Comparison of ENCODE assay signal across 21 cellular contexts in genomic region chr1:161219078-161219892, GRCh38. TPM values are rescaled to one million over a fixed set of nuclear protein-coding genes. Genes with fewer than 3 reads are reported as not detected.
A peak's percentile ranks its signal among the peaks of the same experiment; 100 is the strongest.
DNase-seq lines count a peak whose midpoint lies in the region; ATAC-seq, FAIRE-seq and TF ChIP-seq lines count a peak whose summit lies in the region.
"Had no signal": no experiment of that assay in that cellular context is flagged by ENCODE, and none has a peak within 500 bp of the region (broad histone marks: within the 10 kb centered on the region; RNA-seq: fewer than 3 reads in every experiment).

No MANE protein-coding gene starts in this region.

- H3K27me3 ChIP-seq in H1 (replicated peaks in 1 of 4; ENCODE audit: control insufficient read depth in 3 of 4, extremely low read depth in 1 of 4, insufficient read depth in 3 of 4, low read length in 3 of 4), result 0 out of 7 replicates have a peak, but pooled peaks cover 0 to 2% (median 0%) of the 10 kb centered on the region in 4 experiments
- H3K27me3 ChIP-seq in thymus (ENCODE audit: control insufficient read depth, insufficient read depth), result no peaks in the 10 kb centered on the region
- no peaks in the 10 kb centered on the region for H3K27me3 ChIP-seq in colonic mucosa
- H3K27me3 ChIP-seq: SJSA1 had no signal

- H3K14ac ChIP-seq in H1 (ENCODE audit: insufficient read length), result no peak overlapping the region

- 88% methylated on average over 5 of the region's 5 CpGs; no CpG with 5 or more reads in 1 of the 2 experiments for WGBS in H1 (ENCODE audit: extremely low coverage in 1 of 2, insufficient coverage in 1 of 2, insufficient read length in 1 of 2, insufficient replicate concordance in 2 of 2, low coverage in 1 of 2, low lambda C conversion rate in 2 of 2, missing lambda C conversion rate in 1 of 2), 2 experiments
- 94% methylated on average over 5 of the region's 5 CpGs for WGBS in thymus

- H3K27me3 Mint-ChIP-seq in stimulated activated naive CD8-positive, alpha-beta T cell treated with anti-CD3 and anti-CD28 coated beads, Interleukin-15, Interleukin-2, amounts not matched to agents 100 ng/mL and 50 ng/mL, for 24 hours, result peaks cover 4% of the 10 kb centered on the region
- H3K27me3 Mint-ChIP-seq in naive thymus-derived CD8-positive, alpha-beta T cell, result no peaks in the 10 kb centered on the region

- H3K27ac Mint-ChIP-seq in stimulated activated naive CD8-positive, alpha-beta T cell treated with anti-CD3 and anti-CD28 coated beads, Interleukin-15, Interleukin-2, amounts not matched to agents 100 ng/mL and 50 ng/mL, for 24 hours, result peak overlapping the region; percentile 66
- peak overlapping the region; percentile 90 to 97 (median 96) for H3K27ac Mint-ChIP-seq in naive thymus-derived CD8-positive, alpha-beta T cell

- H3K23ac ChIP-seq in H1 (ENCODE audit: insufficient read length), result no peak overlapping the region

- H3K36me3 Mint-ChIP-seq in stimulated activated naive CD8-positive, alpha-beta T cell treated with anti-CD3 and anti-CD28 coated beads, Interleukin-15, Interleukin-2, amounts not matched to agents 100 ng/mL and 50 ng/mL, for 24 hours (ENCODE audit: low read depth), result peaks cover 10% of the 10 kb centered on the region
- peaks cover 0 to 12% (median 6%) of the 10 kb centered on the region in 3 donors for H3K36me3 Mint-ChIP-seq in naive thymus-derived CD8-positive, alpha-beta T cell

- H2BK15ac ChIP-seq in H1 (ENCODE audit: low read length), result no peak overlapping the region

- peaks cover under 1 to 3% (median 1%) of the 10 kb centered on the region in 4 experiments; a peak in 5 of 8 replicates for H3K36me3 ChIP-seq in H1 (ENCODE audit: control insufficient read depth in 2 of 4, insufficient read depth in 4 of 4, low read length in 3 of 4)
- peaks cover 2% of the 10 kb centered on the region for H3K36me3 ChIP-seq in thymus (ENCODE audit: control insufficient read depth, insufficient read depth)
- H3K36me3 ChIP-seq in colonic mucosa, result no peaks in the 10 kb centered on the region

- no peak overlapping the region for H2BK5ac ChIP-seq in H1 (ENCODE audit: low read depth, low read length)

- no peak overlapping the region for H4K91ac ChIP-seq in H1 (replicated peaks; ENCODE audit: insufficient read length, low read length)

- H2BK12ac ChIP-seq in H1 (ENCODE audit: low read depth, low read length), result no peak overlapping the region

- peaks cover 62% of the 10 kb centered on the region for H3K4me1 Mint-ChIP-seq in stimulated activated naive CD8-positive, alpha-beta T cell treated with anti-CD3 and anti-CD28 coated beads, Interleukin-15, Interleukin-2, amounts not matched to agents 100 ng/mL and 50 ng/mL, for 24 hours (ENCODE audit: low read depth)
- peaks cover 51 to 81% (median 75%) of the 10 kb centered on the region in 4 donors for H3K4me1 Mint-ChIP-seq in naive thymus-derived CD8-positive, alpha-beta T cell

- no peak overlapping the region; a peak in 1 of 4 replicates for H3K4me2 ChIP-seq in H1 (ENCODE audit: insufficient read depth in 1 of 2, low read depth in 2 of 2, low read length in 2 of 2)

- H3K79me2 ChIP-seq in H1 (ENCODE audit: control insufficient read depth in 1 of 2, insufficient read depth in 2 of 2, low read length in 2 of 2), result no peaks in the 10 kb centered on the region

- no peak overlapping the region for H2BK120ac ChIP-seq in H1 (replicated peaks; ENCODE audit: low read depth, low read length)

- TF ChIP-seq POLR2A in H1 (IDR thresholded peaks at IDR 0.05; ENCODE audit: control extremely low read depth in 1 of 2, low read depth in 2 of 2, low read length in 2 of 2), result no peak

- H4K5ac ChIP-seq in H1 (ENCODE audit: insufficient read length, low read depth, low read length), result no peak overlapping the region

- CTCF ChIA-PET in H1 (lab: Charles Lee; ENCODE audit: partially characterized antibody), result interaction anchor here (0.6 to 23.7 kb wide), 13 partner anchors 9 to 931 kb away, joined by 3 to 427 read pairs (median 5); partner anchors contain the start of genes ADAMTS4, NDUFS2 and TOMM40L

- H3K4ac ChIP-seq in H1 (replicated peaks; ENCODE audit: insufficient read length, low read depth, low read length), result no peak overlapping the region

- H3K4me3 Mint-ChIP-seq in stimulated activated naive CD8-positive, alpha-beta T cell treated with anti-CD3 and anti-CD28 coated beads, Interleukin-15, Interleukin-2, amounts not matched to agents 100 ng/mL and 50 ng/mL, for 24 hours, result no peak overlapping the region
- H3K4me3 Mint-ChIP-seq in naive thymus-derived CD8-positive, alpha-beta T cell, result peak overlapping the region in 9 of 10 donors; percentile 25 to 89 (median 81)

- H3K56ac ChIP-seq in H1 (replicated peaks; ENCODE audit: insufficient read length, low read depth, low read length), result no peak overlapping the region

- no peaks in the 10 kb centered on the region for H3K79me1 ChIP-seq in H1 (ENCODE audit: low read depth, low read length)

- POLR2A ChIA-PET in H1 (lab: Charles Lee; ENCODE audit: partially characterized antibody), result interaction anchor here (0.7 to 9.9 kb wide), 7 partner anchors 8 to 71 kb away, joined by 3 to 82 read pairs (median 3); partner anchors contain the start of genes ADAMTS4 and NDUFS2
- POLR2A ChIA-PET in naive thymus-derived CD8-positive, alpha-beta T cell (lab: Charles Lee), result interaction anchor here (0.5 to 15.0 kb wide), 8 partner anchors 9 to 229 kb away, joined by 3 to 231 read pairs (median 5); partner anchors contain the start of genes NDUFS2 and PPOX

- H3K9me3 ChIP-seq in H1 (ENCODE audit: insufficient read depth in 2 of 2, low read depth in 1 of 2, low read length in 1 of 2) (no peaks in the 10 kb centered on the region), thymus (ENCODE audit: control insufficient read depth) (no peaks in the 10 kb centered on the region), colonic mucosa (no peaks in the 10 kb centered on the region)
- H3K9me3 ChIP-seq: SJSA1 had no signal

- no peak overlapping the region for H2AK5ac ChIP-seq in H1 (ENCODE audit: low read depth, low read length)

- no peak for TF ChIP-seq EP300 in H1 (IDR thresholded peaks at IDR 0.05; ENCODE audit: borderline replicate concordance in 1 of 2, low read depth in 2 of 2, low read length in 2 of 2)

- H3K27ac ChIP-seq in H1 (ENCODE audit: low read depth, low read length), result no peak overlapping the region
- H3K27ac ChIP-seq in thymus (ENCODE audit: low read depth), result peak overlapping the region; percentile 37
- H3K27ac ChIP-seq in colonic mucosa, result no peak overlapping the region
- H3K27ac ChIP-seq: RWPE1, SJSA1 had no signal

- peaks cover 0 to 13% (median 0%) of the 10 kb centered on the region in 4 experiments; a peak in 3 of 7 replicates for H3K4me1 ChIP-seq in H1 (replicated peaks in 1 of 4; ENCODE audit: control insufficient read depth in 3 of 4, insufficient read depth in 4 of 4, low read length in 3 of 4)
- no peaks in the 10 kb centered on the region for H3K4me1 ChIP-seq in thymus (ENCODE audit: control insufficient read depth, insufficient read depth, low read length)
- no peaks in the 10 kb centered on the region for H3K4me1 ChIP-seq in colonic mucosa
- H3K4me1 ChIP-seq: SJSA1 had no signal

- no peak for FAIRE-seq in H1 (lab: Jason Lieb, UNC)
- FAIRE-seq: A204.1 had no signal

- no peak overlapping the region for H4K8ac ChIP-seq in H1 (ENCODE audit: extremely low read depth, insufficient read depth, low read length)

- no peak for TF ChIP-seq RAD21 in H1 (IDR thresholded peaks at IDR 0.05 in 1 of 2, conservative IDR thresholded peaks at IDR 0.05 in 1 of 2; ENCODE audit: low read depth in 2 of 2, low read length in 2 of 2)

- 0 out of 2 replicates have a peak overlapping the region, but pooled peaks have one; percentile 19 for H2BK20ac ChIP-seq in H1 (ENCODE audit: low read length)

- H3K4me3 ChIP-seq in H1 (ENCODE audit: extremely low read depth in 1 of 4, insufficient read depth in 2 of 4, low read depth in 3 of 4, low read length in 4 of 4) (no peak overlapping the region), thymus (ENCODE audit: low read length) (no peak overlapping the region), colonic mucosa (no peak overlapping the region)
- H3K4me3 ChIP-seq: SJSA1 had no signal

- no peaks in the 10 kb centered on the region for H3K9me3 Mint-ChIP-seq in stimulated activated naive CD8-positive, alpha-beta T cell treated with anti-CD3 and anti-CD28 coated beads, Interleukin-15, Interleukin-2, amounts not matched to agents 100 ng/mL and 50 ng/mL, for 24 hours
- no peaks in the 10 kb centered on the region for H3K9me3 Mint-ChIP-seq in naive thymus-derived CD8-positive, alpha-beta T cell
- H3K9me3 Mint-ChIP-seq: CD8-positive, alpha-beta memory T cell had no signal

- H2AFZ ChIP-seq in H1 (ENCODE audit: low read length), result no peak overlapping the region

- H3K18ac ChIP-seq in H1 (ENCODE audit: extremely low read depth, low read length), result no peak overlapping the region

- H3K9ac ChIP-seq in H1 (replicated peaks in 1 of 4; ENCODE audit: extremely low read depth in 1 of 4, low read depth in 3 of 4, low read length in 3 of 4) (no peak overlapping the region), colonic mucosa (ENCODE audit: low read depth in 2 of 2, low read length in 2 of 2) (no peak overlapping the region)

- DNase-seq in stimulated activated naive CD8-positive, alpha-beta T cell treated with anti-CD3 and anti-CD28 coated beads, Interleukin-15, Interleukin-2, amounts not matched to agents 100 U/mL and 50 U/mL, for 24 hours, result no peak
- DNase-seq in H1 (ENCODE audit: low read depth in 1 of 2, low spot score in 2 of 2), result no peak
- DNase-seq in naive thymus-derived CD8-positive, alpha-beta T cell, result no peak
- DNase-seq in dermis blood vessel endothelial cell, result no peak
- no peak for DNase-seq in colonic mucosa
- DNase-seq: MV-4-11; NCI-H146; NCI-H2081 treated with DMSO at 0.1 percent for 48 hours; NCI-H345; NCI-H526 treated with DMSO at 0.1 percent for 48 hours; NK-92 treated with Interleukin-12 subunit alpha and Interleukin-12 subunit beta, amount 100 ng/mL, for 24 hours had no signal

- no peaks in the 10 kb centered on the region for H4K20me1 ChIP-seq in H1 (replicated peaks in 1 of 2; ENCODE audit: control insufficient read depth in 1 of 2, insufficient read depth in 2 of 2, low read length in 2 of 2)

- H3K23me2 ChIP-seq in H1 (ENCODE audit: low read depth, low read length), result no peaks in the 10 kb centered on the region

- intact Hi-C loops in colonic mucosa (cut with DNase I), result no loop called here

- TF ChIP-seq CTCF in H1 (IDR thresholded peaks at IDR 0.05; ENCODE audit: control extremely low read depth in 1 of 3, insufficient read depth in 1 of 3, low read depth in 1 of 3, low read length in 3 of 3) (no peak), colonic mucosa (IDR thresholded peaks at IDR 0.05) (no peak)

- ATAC-seq in stimulated activated naive CD8-positive, alpha-beta T cell treated with anti-CD3 and anti-CD28 coated beads, Interleukin-15, Interleukin-2, amounts not matched to agents 100 U/mL and 50 U/mL, for 24 hours, result no peak
- no peak for ATAC-seq in naive thymus-derived CD8-positive, alpha-beta T cell
- no peak for ATAC-seq in GM21786 (IDR thresholded peaks at IDR 0.05; ENCODE audit: unreplicated experiment)
- ATAC-seq: HCT116 had no signal

RNA-seq across cellular contexts. Expression of gene APOA2, which starts 4.1 kb away (rescaled TPM):
- total RNA-seq in H1 (2021; fragmentation: NEBNext Ultra II Directional; extraction: Animal tissue kit (Norgen Biotek cat#: 25700)), result not detected in 2 replicates
- polyA plus RNA-seq in H1 (2011; rRNA removed) (0.41 TPM in 1 of 2 replicates, not detected in the other), thymus (4.9 TPM)
- 3.6 TPM for polyA plus RNA-seq in H1 (2011; cell fraction: cytosol; rRNA removed)
- polyA plus RNA-seq in H1 (2011; cell fraction: nucleus; rRNA removed), result not detected
- 2.0 to 3.1 TPM in 2 of 4 replicates, not detected in the others for polyA plus RNA-seq in H1 (2012, experiment 1 of 2)
- 8.6 TPM for polyA plus RNA-seq in H1 (2012, experiment 2 of 2)
- polyA plus RNA-seq in H1 (2013, experiment 1 of 2), result not detected
- not detected for polyA plus RNA-seq in H1 (2013, experiment 2 of 2)
- polyA minus RNA-seq in H1 (2011; rRNA and poly(A)+ RNA removed), result not detected in 2 replicates
- not detected for polyA minus RNA-seq in H1 (2011; cell fraction: cytosol; rRNA and poly(A)+ RNA removed)
- polyA minus RNA-seq in H1 (2011; cell fraction: nucleus; rRNA and poly(A)+ RNA removed), result not detected
- total RNA-seq in naive thymus-derived CD8-positive, alpha-beta T cell, result not detected
- polyA plus RNA-seq in naive thymus-derived CD8-positive, alpha-beta T cell, result not detected
- total RNA-seq in dermis blood vessel endothelial cell (not detected in 2 replicates), colonic mucosa (1 to 10 TPM in 1 of 2 donors, not detected in 1; 5.1 TPM)
- total RNA-seq: CD8-positive, alpha-beta memory T cell; Daoy; HT-29; SJSA1 had no signal
- polyA plus RNA-seq: CD8-positive, alpha-beta memory T cell had no signal

RNA-seq across cellular contexts. Expression of gene FCER1G, which starts 4.2 kb away (rescaled TPM):
- total RNA-seq in H1 (2021; fragmentation: NEBNext Ultra II Directional; extraction: Animal tissue kit (Norgen Biotek cat#: 25700)), result 0.86 TPM in 1 of 2 replicates, not detected in the other
- 0.85 and 1.6 TPM in 2 replicates for polyA plus RNA-seq in H1 (2011; rRNA removed)
- 0.43 TPM for polyA plus RNA-seq in H1 (2011; cell fraction: cytosol; rRNA removed)
- 0.66 TPM for polyA plus RNA-seq in H1 (2011; cell fraction: nucleus; rRNA removed)
- 0.40 to 0.58 TPM (median 0.48 TPM) in 3 of 4 replicates, not detected in the other for polyA plus RNA-seq in H1 (2012, experiment 1 of 2)
- 0.93 TPM for polyA plus RNA-seq in H1 (2012, experiment 2 of 2)
- polyA plus RNA-seq in H1 (2013, experiment 1 of 2), result 0.85 TPM
- 0.85 TPM for polyA plus RNA-seq in H1 (2013, experiment 2 of 2)
- not detected in 2 replicates for polyA minus RNA-seq in H1 (2011; rRNA and poly(A)+ RNA removed)
- not detected for polyA minus RNA-seq in H1 (2011; cell fraction: cytosol; rRNA and poly(A)+ RNA removed)
- polyA minus RNA-seq in H1 (2011; cell fraction: nucleus; rRNA and poly(A)+ RNA removed), result not detected
- total RNA-seq in naive thymus-derived CD8-positive, alpha-beta T cell, result 10 to 100 TPM; 27.7 to 31.8 TPM
- 100 to 1,000 TPM in 1 of 3 donors, 10 to 100 TPM in 2; 67.1 to 107 (median 84.4) TPM for polyA plus RNA-seq in naive thymus-derived CD8-positive, alpha-beta T cell
- 262 TPM for polyA plus RNA-seq in thymus
- 0.19 TPM in 1 of 2 replicates, not detected in the other for total RNA-seq in dermis blood vessel endothelial cell
- 10 to 100 TPM in 1 of 2 donors, 1 to 10 TPM in 1; 6.6 to 16.0 TPM for total RNA-seq in colonic mucosa
- total RNA-seq: HT-29 had no signal

RNA-seq across cellular contexts. Expression of gene TOMM40L, which starts 6.6 kb away (rescaled TPM):
- total RNA-seq in H1 (2021; fragmentation: NEBNext Ultra II Directional; extraction: Animal tissue kit (Norgen Biotek cat#: 25700)), result 13.8 and 15.0 TPM in 2 replicates
- 11.4 and 14.2 TPM in 2 replicates for polyA plus RNA-seq in H1 (2011; rRNA removed)
- 14.8 TPM for polyA plus RNA-seq in H1 (2011; cell fraction: cytosol; rRNA removed)
- polyA plus RNA-seq in H1 (2011; cell fraction: nucleus; rRNA removed), result 19.7 TPM
- polyA plus RNA-seq in H1 (2012, experiment 1 of 2), result 10.0 to 14.8 TPM (median 12.8 TPM) in 4 replicates
- polyA plus RNA-seq in H1 (2012, experiment 2 of 2), result 10.6 TPM
- polyA plus RNA-seq in H1 (2013, experiment 1 of 2), result 9.6 TPM
- polyA plus RNA-seq in H1 (2013, experiment 2 of 2), result 8.8 TPM
- 23.4 and 24.7 TPM in 2 replicates for polyA minus RNA-seq in H1 (2011; rRNA and poly(A)+ RNA removed)
- polyA minus RNA-seq in H1 (2011; cell fraction: cytosol; rRNA and poly(A)+ RNA removed), result 5.9 TPM
- polyA minus RNA-seq in H1 (2011; cell fraction: nucleus; rRNA and poly(A)+ RNA removed), result 21.5 TPM
- total RNA-seq in naive thymus-derived CD8-positive, alpha-beta T cell, result 10 to 100 TPM in 1 of 2 experiments, 1 to 10 TPM in 1; 9.6 to 11.3 TPM
- 1 to 10 TPM; 4.9 to 8.1 (median 8.0) TPM for polyA plus RNA-seq in naive thymus-derived CD8-positive, alpha-beta T cell
- polyA plus RNA-seq in thymus, result 9.1 TPM
- 14.8 and 23.6 TPM in 2 replicates for total RNA-seq in dermis blood vessel endothelial cell
- 10 to 100 TPM; 16.6 to 23.1 TPM for total RNA-seq in colonic mucosa

RNA-seq across cellular contexts. Expression of gene NDUFS2, which starts 17.1 kb away (rescaled TPM):
- 88.7 and 95.1 TPM in 2 replicates for total RNA-seq in H1 (2021; fragmentation: NEBNext Ultra II Directional; extraction: Animal tissue kit (Norgen Biotek cat#: 25700))
- polyA plus RNA-seq in H1 (2011; rRNA removed) (100 and 113 TPM in 2 replicates), thymus (39.9 TPM)
- polyA plus RNA-seq in H1 (2011; cell fraction: cytosol; rRNA removed), result 140 TPM
- polyA plus RNA-seq in H1 (2011; cell fraction: nucleus; rRNA removed), result 108 TPM
- 108 to 115 TPM (median 112 TPM) in 4 replicates for polyA plus RNA-seq in H1 (2012, experiment 1 of 2)
- 55.7 TPM for polyA plus RNA-seq in H1 (2012, experiment 2 of 2)
- polyA plus RNA-seq in H1 (2013, experiment 1 of 2), result 49.8 TPM
- 45.7 TPM for polyA plus RNA-seq in H1 (2013, experiment 2 of 2)
- polyA minus RNA-seq in H1 (2011; rRNA and poly(A)+ RNA removed), result 178 and 185 TPM in 2 replicates
- 86.2 TPM for polyA minus RNA-seq in H1 (2011; cell fraction: cytosol; rRNA and poly(A)+ RNA removed)
- polyA minus RNA-seq in H1 (2011; cell fraction: nucleus; rRNA and poly(A)+ RNA removed), result 116 TPM
- 100 to 1,000 TPM; 126 to 127 TPM for total RNA-seq in naive thymus-derived CD8-positive, alpha-beta T cell
- polyA plus RNA-seq in naive thymus-derived CD8-positive, alpha-beta T cell, result 100 to 1,000 TPM in 1 of 3 donors, 10 to 100 TPM in 2; 78.6 to 106 (median 95.4) TPM
- total RNA-seq in dermis blood vessel endothelial cell (154 and 208 TPM in 2 replicates), colonic mucosa (100 to 1,000 TPM; 167 to 169 TPM)

RNA-seq across cellular contexts. Expression of gene NR1I3, which starts 18.7 kb away (rescaled TPM):
- total RNA-seq in H1 (2021; fragmentation: NEBNext Ultra II Directional; extraction: Animal tissue kit (Norgen Biotek cat#: 25700)), result not detected in 2 replicates
- polyA plus RNA-seq in H1 (2011; rRNA removed) (not detected in 2 replicates), thymus (0.14 TPM)
- not detected for polyA plus RNA-seq in H1 (2011; cell fraction: cytosol; rRNA removed)
- not detected for polyA plus RNA-seq in H1 (2011; cell fraction: nucleus; rRNA removed)
- 0.58 to 1.7 TPM (median 0.98 TPM) in 4 replicates for polyA plus RNA-seq in H1 (2012, experiment 1 of 2)
- 0.28 TPM for polyA plus RNA-seq in H1 (2012, experiment 2 of 2)
- not detected for polyA plus RNA-seq in H1 (2013, experiment 1 of 2)
- polyA plus RNA-seq in H1 (2013, experiment 2 of 2), result not detected
- not detected in 2 replicates for polyA minus RNA-seq in H1 (2011; rRNA and poly(A)+ RNA removed)
- not detected for polyA minus RNA-seq in H1 (2011; cell fraction: cytosol; rRNA and poly(A)+ RNA removed)
- polyA minus RNA-seq in H1 (2011; cell fraction: nucleus; rRNA and poly(A)+ RNA removed), result not detected
- not detected for total RNA-seq in naive thymus-derived CD8-positive, alpha-beta T cell
- polyA plus RNA-seq in naive thymus-derived CD8-positive, alpha-beta T cell, result under 1 TPM in 1 of 3 donors, not detected in 2; 0.19 TPM
- total RNA-seq in dermis blood vessel endothelial cell (not detected in 2 replicates), colonic mucosa (not detected)
- total RNA-seq: CD8-positive, alpha-beta memory T cell; Daoy; HT-29; SJSA1 had no signal
- polyA plus RNA-seq: CD8-positive, alpha-beta memory T cell had no signal
